In genomic region chr9:94827584-94828304, GRCh38 we compare ENCODE assay signal across 12 cellular contexts.
DNase-seq lines count a peak whose midpoint lies in the region; ATAC-seq and TF ChIP-seq lines count a peak whose summit lies in the region.
"Had no signal": no experiment of that assay in that cellular context is flagged by ENCODE, and none has a peak within 500 bp of the region (broad histone marks: within the 10 kb centered on the region; RNA-seq: fewer than 3 reads in every experiment).

No MANE protein-coding gene starts in this region.

- TF ChIP-seq CTCF in fibroblast of the aortic adventitia (IDR thresholded peaks at IDR 0.05; ENCODE audit: insufficient read depth, low read length) (no peak), omental fat pad (IDR thresholded peaks at IDR 0.05) (no peak), vagina (IDR thresholded peaks at IDR 0.05) (no peak)

- H3K4me3 Mint-ChIP-seq in activated T-cell treated with anti-CD3 and anti-CD28 coated beads, Interleukin-2, amount 50 U/mL, for 4 hours: no peak overlapping the region
- H3K4me3 Mint-ChIP-seq in stimulated activated effector memory CD8-positive, alpha-beta T cell treated with anti-CD3 and anti-CD28 coated beads, Interleukin-12 subunit alpha, Interleukin-12 subunit beta, amount 100 ng/mL, for 72 hours: no peak overlapping the region
- H3K4me3 Mint-ChIP-seq: activated CD4-positive, alpha-beta T cell treated with anti-CD3 and anti-CD28 coated beads for 36 hours; naive thymus-derived CD8-positive, alpha-beta T cell had no signal

- ATAC-seq in omental fat pad (ENCODE audit: low FRiP score) (peak; percentile 36), GM19328 (IDR thresholded peaks at IDR 0.05; ENCODE audit: unreplicated experiment) (no peak)
- ATAC-seq in activated T-cell treated with anti-CD3 and anti-CD28 coated beads, Interleukin-2, amount 50 U/mL, for 4 hours: no peak
- no peak for ATAC-seq in stimulated activated effector memory CD8-positive, alpha-beta T cell treated with anti-CD3 and anti-CD28 coated beads, Interleukin-12 subunit alpha, Interleukin-12 subunit beta, amount 100 ng/mL, for 72 hours
- ATAC-seq: activated CD4-positive, alpha-beta T cell treated with anti-CD3 and anti-CD28 coated beads for 36 hours; naive thymus-derived CD8-positive, alpha-beta T cell had no signal

- no peaks in the 10 kb centered on the region for H3K27me3 ChIP-seq in vagina

- no peak overlapping the region for H3K4me3 ChIP-seq in fibroblast of the aortic adventitia (ENCODE audit: low read depth, low read length)
- no peak overlapping the region for H3K4me3 ChIP-seq in vagina

- peaks cover 56% of the 10 kb centered on the region for H3K4me1 ChIP-seq in vagina

- TF ChIP-seq POLR2A in vagina (IDR thresholded peaks at IDR 0.05): no peak

- peak; percentile 64 for DNase-seq in RPMI7951 (ENCODE audit: low read depth)
- DNase-seq in fibroblast of the aortic adventitia (ENCODE audit: low read depth): peak; percentile 53
- DNase-seq in omental fat pad (ENCODE audit: low spot score): no peak
- no peak for DNase-seq in vagina (ENCODE audit: extremely low spot score in 2 of 2)
- no peak for DNase-seq in activated T-cell treated with anti-CD3 and anti-CD28 coated beads, Interleukin-2, amount 50 U/mL, for 4 hours
- no peak for DNase-seq in stimulated activated effector memory CD8-positive, alpha-beta T cell treated with anti-CD3 and anti-CD28 coated beads, Interleukin-12 subunit alpha, Interleukin-12 subunit beta, amount 100 ng/mL, for 72 hours (ENCODE audit: low spot score in 2 of 2)
- DNase-seq: activated CD4-positive, alpha-beta T cell treated with anti-CD3 and anti-CD28 coated beads for 36 hours; DND-41; naive thymus-derived CD8-positive, alpha-beta T cell; NCI-H2029; SIG-M5 had no signal

- peak overlapping the region; percentile 74 for H3K27ac ChIP-seq in vagina

- no peaks in the 10 kb centered on the region for H3K9me3 ChIP-seq in vagina

- no peaks in the 10 kb centered on the region for H3K27me3 Mint-ChIP-seq in activated T-cell treated with anti-CD3 and anti-CD28 coated beads, Interleukin-2, amount 50 U/mL, for 4 hours (ENCODE audit: low read depth)
- H3K27me3 Mint-ChIP-seq: activated CD4-positive, alpha-beta T cell treated with anti-CD3 and anti-CD28 coated beads for 36 hours; naive thymus-derived CD8-positive, alpha-beta T cell had no signal

- H3K36me3 ChIP-seq in vagina: no peaks in the 10 kb centered on the region

- H3K27ac Mint-ChIP-seq in stimulated activated effector memory CD8-positive, alpha-beta T cell treated with anti-CD3 and anti-CD28 coated beads, Interleukin-12 subunit alpha, Interleukin-12 subunit beta, amount 100 ng/mL, for 72 hours: no peak overlapping the region
- H3K27ac Mint-ChIP-seq: activated CD4-positive, alpha-beta T cell treated with anti-CD3 and anti-CD28 coated beads for 36 hours; naive thymus-derived CD8-positive, alpha-beta T cell had no signal

- H3K4me1 Mint-ChIP-seq in activated T-cell treated with anti-CD3 and anti-CD28 coated beads, Interleukin-2, amount 50 U/mL, for 4 hours (ENCODE audit: low read depth): peaks cover 3% of the 10 kb centered on the region
- H3K4me1 Mint-ChIP-seq in stimulated activated effector memory CD8-positive, alpha-beta T cell treated with anti-CD3 and anti-CD28 coated beads, Interleukin-12 subunit alpha, Interleukin-12 subunit beta, amount 100 ng/mL, for 72 hours: peaks cover 12% of the 10 kb centered on the region
- H3K4me1 Mint-ChIP-seq: activated CD4-positive, alpha-beta T cell treated with anti-CD3 and anti-CD28 coated beads for 36 hours had no signal

- peaks cover 29% of the 10 kb centered on the region for H3K36me3 Mint-ChIP-seq in activated T-cell treated with anti-CD3 and anti-CD28 coated beads, Interleukin-2, amount 50 U/mL, for 4 hours (ENCODE audit: insufficient read depth)
- H3K36me3 Mint-ChIP-seq in stimulated activated effector memory CD8-positive, alpha-beta T cell treated with anti-CD3 and anti-CD28 coated beads, Interleukin-12 subunit alpha, Interleukin-12 subunit beta, amount 100 ng/mL, for 72 hours: no peaks in the 10 kb centered on the region

- intact Hi-C loops in vagina (cut with DNase I): no loop called here

- H3K9me3 Mint-ChIP-seq in activated T-cell treated with anti-CD3 and anti-CD28 coated beads, Interleukin-2, amount 50 U/mL, for 4 hours: no peaks in the 10 kb centered on the region
- no peaks in the 10 kb centered on the region for H3K9me3 Mint-ChIP-seq in stimulated activated effector memory CD8-positive, alpha-beta T cell treated with anti-CD3 and anti-CD28 coated beads, Interleukin-12 subunit alpha, Interleukin-12 subunit beta, amount 100 ng/mL, for 72 hours

Comparison
In these comparisons a context has a peak if more than half of its experiments do, and no peak if none do; other contexts are left out.
1. DNase-seq: peak in RPMI7951 (single experiment) and fibroblast of the aortic adventitia (single experiment); none in omental fat pad (single experiment), vagina (0 of 2), activated T-cell treated with anti-CD3 and anti-CD28 coated beads, Interleukin-2, amount 50 U/mL, for 4 hours (single experiment) and stimulated activated effector memory CD8-positive, alpha-beta T cell treated with anti-CD3 and anti-CD28 coated beads, Interleukin-12 subunit alpha, Interleukin-12 subunit beta, amount 100 ng/mL, for 72 hours (0 of 2).